Comparison of ENCODE assay signal across 18 cellular contexts in the genomic region with DNA sequence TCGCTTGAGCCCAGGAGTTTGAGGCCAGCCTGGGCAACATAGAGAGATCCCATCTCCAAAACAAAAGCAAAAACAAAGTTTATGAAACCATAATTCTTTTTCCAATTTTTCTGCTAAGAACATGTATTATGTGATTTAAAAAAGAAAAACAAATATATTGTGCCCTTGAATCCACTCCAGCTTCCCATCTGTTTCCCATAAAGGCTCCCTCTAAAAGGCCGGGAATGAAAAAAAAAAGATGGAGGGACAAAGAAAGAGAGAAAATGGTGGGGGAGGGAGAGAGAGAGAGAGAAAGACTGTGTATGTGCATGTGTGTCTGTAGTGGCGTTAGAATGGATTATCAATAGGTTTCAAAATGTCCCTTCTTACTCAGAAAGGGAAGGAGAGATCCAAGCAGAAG.
"Had no signal": no experiment of that assay in that cellular context is flagged by ENCODE, and none has a peak within 500 bp of the region (broad histone marks: within the 10 kb centered on the region; RNA-seq: fewer than 3 reads in every experiment).

No MANE protein-coding gene starts in this region.

- H3K9me3 Mint-ChIP-seq: stimulated activated naive CD8-positive, alpha-beta T cell treated with anti-CD3 and anti-CD28 coated beads, Interleukin-15, Interleukin-2, amounts not matched to agents 100 ng/mL and 50 ng/mL, for 24 hours had no signal

- H3K4me1 ChIP-seq: prostate gland, sigmoid colon had no signal

- H3K4me1 Mint-ChIP-seq: endodermal cell had no signal

- H3K36me3 ChIP-seq: heart left ventricle, prostate gland, sigmoid colon, thoracic aorta had no signal

- H3K4me3 Mint-ChIP-seq: endodermal cell; naive thymus-derived CD8-positive, alpha-beta T cell; stimulated activated naive CD8-positive, alpha-beta T cell treated with anti-CD3 and anti-CD28 coated beads, Interleukin-15, Interleukin-2, amounts not matched to agents 100 ng/mL and 50 ng/mL, for 24 hours had no signal

- DNase-seq: activated CD4-positive, CD25-positive, alpha-beta regulatory T cell; activated naive CD4-positive, alpha-beta T cell treated with Interleukin-2 at 50 U/mL for 16 hours; central memory CD4-positive, alpha-beta T cell; cortex of kidney; endodermal cell; erythroblast; foreskin melanocyte; heart left ventricle; left colon; naive thymus-derived CD8-positive, alpha-beta T cell; nucleus accumbens; sigmoid colon; stimulated activated CD4-positive, alpha-beta T cell treated with anti-CD3 and anti-CD28 coated beads, Interleukin-12 subunit alpha, Interleukin-12 subunit beta, amount 100 ng/mL, for 4 hours; stimulated activated CD4-positive, alpha-beta T cell treated with anti-CD3 and anti-CD28 coated beads, Interleukin-2, amount 100 ng/mL, for 48 hours had no signal

- ATAC-seq: left colon; naive thymus-derived CD8-positive, alpha-beta T cell had no signal

- H3K27ac ChIP-seq: prostate gland, sigmoid colon, thoracic aorta had no signal

- H3K27me3 ChIP-seq: heart left ventricle, sigmoid colon had no signal

- H3K4me3 ChIP-seq: heart left ventricle, lung, prostate gland, sigmoid colon, thoracic aorta had no signal

- H3K27me3 Mint-ChIP-seq: stimulated activated naive CD8-positive, alpha-beta T cell treated with anti-CD3 and anti-CD28 coated beads, Interleukin-15, Interleukin-2, amounts not matched to agents 100 ng/mL and 50 ng/mL, for 24 hours had no signal

- H3K9me3 ChIP-seq: prostate gland, sigmoid colon, thoracic aorta had no signal

- H3K27ac Mint-ChIP-seq: endodermal cell; naive thymus-derived CD8-positive, alpha-beta T cell; stimulated activated naive CD8-positive, alpha-beta T cell treated with anti-CD3 and anti-CD28 coated beads, Interleukin-15, Interleukin-2, amounts not matched to agents 100 ng/mL and 50 ng/mL, for 24 hours had no signal
